8 cellular contexts compared by ENCODE assay signal in the genomic region with DNA sequence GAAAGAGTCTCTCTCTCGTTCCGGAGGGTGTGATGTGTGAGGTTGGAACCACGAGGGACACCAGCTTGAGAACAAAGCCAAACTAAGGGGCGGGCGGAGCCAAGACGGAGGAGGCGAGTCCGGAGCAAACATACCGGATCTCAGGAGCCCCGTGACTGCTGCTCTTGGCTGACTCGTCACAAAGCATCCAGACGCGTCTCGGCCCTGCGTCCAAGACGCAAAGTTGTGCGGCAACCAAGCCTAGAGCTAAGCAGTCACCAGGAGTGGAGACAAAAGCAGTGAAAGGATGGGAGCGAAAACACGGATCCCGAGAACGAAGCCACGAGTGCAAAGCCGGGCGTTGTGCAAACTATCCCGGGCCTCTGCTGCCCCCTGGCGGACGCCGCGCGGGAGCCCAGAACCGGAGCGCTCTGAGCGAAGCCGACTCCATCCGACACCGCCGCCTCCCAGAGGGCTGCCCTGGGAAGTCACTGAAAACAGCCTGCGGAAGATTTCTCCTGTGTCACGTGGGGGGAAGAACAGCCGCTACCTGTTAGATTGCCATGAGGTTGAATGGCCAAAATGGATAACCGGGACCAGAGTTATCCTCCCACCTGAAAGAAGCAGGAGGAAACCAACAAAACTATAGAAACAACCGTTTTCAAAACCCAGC. TPM values are rescaled to one million over a fixed set of nuclear protein-coding genes. Genes with fewer than 3 reads are reported as not detected.
DNase-seq lines count a peak whose midpoint lies in the region; ATAC-seq, FAIRE-seq and TF ChIP-seq lines count a peak whose summit lies in the region.

No MANE protein-coding gene starts in this region.

- H3K4me1 ChIP-seq in smooth muscle cell (ENCODE audit: low read depth): peaks cover 14% of the 10 kb centered on the region

- H3K9me3 Mint-ChIP-seq in WTC11 (no peaks in the 10 kb centered on the region), immature natural killer cell (peaks cover 0 to 2% (median 0%) of the 10 kb centered on the region in 6 donors)

- TF ChIP-seq CTCF in WTC11 (IDR thresholded peaks at IDR 0.05) (peak; percentile 96), bronchial epithelial cell (IDR thresholded peaks at IDR 0.05; ENCODE audit: insufficient read depth, low read length, severe bottlenecking) (peak; percentile 97), smooth muscle cell (IDR thresholded peaks at IDR 0.05; ENCODE audit: borderline replicate concordance, insufficient read depth, poor library complexity, severe bottlenecking) (peak; percentile 98)

- H3K27me3 Mint-ChIP-seq in WTC11 (ENCODE audit: low read depth) (peaks cover 57% of the 10 kb centered on the region), immature natural killer cell (ENCODE audit: low read depth in 3 of 3) (peaks cover 4 to 23% (median 12%) of the 10 kb centered on the region in 3 donors)

- H2AFZ ChIP-seq in smooth muscle cell (ENCODE audit: low read depth): peak overlapping the region; percentile 92

- H3K9me3 ChIP-seq in smooth muscle cell (replicated peaks; ENCODE audit: low read depth): no peaks in the 10 kb centered on the region

- no peaks in the 10 kb centered on the region for H4K20me1 ChIP-seq in smooth muscle cell (ENCODE audit: low read depth)

- H3K36me3 Mint-ChIP-seq in WTC11 (no peaks in the 10 kb centered on the region), immature natural killer cell (no peaks in the 10 kb centered on the region)

- H3K79me2 ChIP-seq in smooth muscle cell (ENCODE audit: low read depth): no peaks in the 10 kb centered on the region

- H3K4me3 Mint-ChIP-seq in WTC11 (peak overlapping the region; percentile 83), immature natural killer cell (peak overlapping the region; percentile 89 to 95 (median 93))

- 0 out of 2 replicates have a peak overlapping the region, but pooled peaks have one; percentile 79 for H3K27ac Mint-ChIP-seq in WTC11
- peak overlapping the region in 1 of 6 donors; percentile 81 for H3K27ac Mint-ChIP-seq in immature natural killer cell

- 2% methylated on average over 41 of the region's 42 CpGs for WGBS in smooth muscle cell (ENCODE audit: low lambda C conversion rate)

- H3K27me3 ChIP-seq in bronchial epithelial cell (ENCODE audit: control insufficient read depth, insufficient read depth, low read length) (peaks cover 3% of the 10 kb centered on the region), smooth muscle cell (ENCODE audit: low read depth) (no peaks in the 10 kb centered on the region)

- H3K9ac ChIP-seq in smooth muscle cell (ENCODE audit: low read depth): peak overlapping the region; percentile 32

- DNase-seq in NK-92 treated with Interleukin-12 subunit alpha and Interleukin-12 subunit beta, amount 100 ng/mL, for 24 hours (lab: John Stamatoyannopoulos, UW): peak; percentile 30
- DNase-seq in NK-92 (lab: John Stamatoyannopoulos, UW; ENCODE audit: unreplicated experiment) (no peak), NCI-H2107 (lab: John Stamatoyannopoulos, UW) (peak; percentile 46), WTC11 (ENCODE audit: low spot score) (peak; percentile 95), bronchial epithelial cell (ENCODE audit: low read depth) (peak; percentile 45), immature natural killer cell (peak; percentile 71 to 74 (median 71)), smooth muscle cell (lab: John Stamatoyannopoulos, UW; ENCODE audit: unreplicated experiment) (peak; percentile 86)

- CTCF ChIA-PET in WTC11 (lab: Charles Lee): interaction anchor here (0.8 to 4.8 kb wide), 22 partner anchors 10 to 1175 kb away, joined by 3 to 54 read pairs (median 7); partner anchors contain the start of genes DEPP1 and TMEM72

- peak overlapping the region; percentile 37 for H3K4me3 ChIP-seq in bronchial epithelial cell (ENCODE audit: low read depth, low read length)
- peak overlapping the region; percentile 61 for H3K4me3 ChIP-seq in smooth muscle cell

- H3K4me1 Mint-ChIP-seq in WTC11: peaks cover 37% of the 10 kb centered on the region
- peaks cover 14 to 16% of the 10 kb centered on the region in 2 donors for H3K4me1 Mint-ChIP-seq in immature natural killer cell

- peak overlapping the region; percentile 83 for H3K4me2 ChIP-seq in smooth muscle cell

- no peaks in the 10 kb centered on the region for H3F3A ChIP-seq in smooth muscle cell (ENCODE audit: low read depth)

- FAIRE-seq in bronchial epithelial cell (lab: Jason Lieb, UNC): no peak

- peak overlapping the region; percentile 51 for H3K27ac ChIP-seq in smooth muscle cell (ENCODE audit: low read depth)

- H3K36me3 ChIP-seq in bronchial epithelial cell (ENCODE audit: control insufficient read depth, insufficient read depth, low read length) (no peaks in the 10 kb centered on the region), smooth muscle cell (ENCODE audit: low read depth) (no peaks in the 10 kb centered on the region)

- ATAC-seq in HG03025 (IDR thresholded peaks at IDR 0.05; ENCODE audit: low FRiP score, unreplicated experiment) (peak; percentile 75), WTC11 (peak; percentile 92)

- POLR2A ChIA-PET in WTC11 (lab: Charles Lee): no interaction called here

TF ChIP-seq in WTC11, 78 proteins besides CTCF, POLR2A, EP300 and RAD21 (continues in another document):
- TF ChIP-seq, protein P1, sequence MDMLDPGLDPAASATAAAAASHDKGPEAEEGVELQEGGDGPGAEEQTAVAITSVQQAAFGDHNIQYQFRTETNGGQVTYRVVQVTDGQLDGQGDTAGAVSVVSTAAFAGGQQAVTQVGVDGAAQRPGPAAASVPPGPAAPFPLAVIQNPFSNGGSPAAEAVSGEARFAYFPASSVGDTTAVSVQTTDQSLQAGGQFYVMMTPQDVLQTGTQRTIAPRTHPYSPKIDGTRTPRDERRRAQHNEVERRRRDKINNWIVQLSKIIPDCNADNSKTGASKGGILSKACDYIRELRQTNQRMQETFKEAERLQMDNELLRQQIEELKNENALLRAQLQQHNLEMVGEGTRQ (CRISPR knock-in tag; IDR thresholded peaks at IDR 0.05): peak; percentile 91
- TF ChIP-seq ZNF512 (CRISPR knock-in tag; IDR thresholded peaks at IDR 0.05; ENCODE audit: borderline replicate concordance) (0 out of 2 replicates have a peak, but pooled peaks have one; percentile 30), PRDM15 (CRISPR knock-in tag; IDR thresholded peaks at IDR 0.05) (peak; percentile 72)
- TF ChIP-seq, protein P2, sequence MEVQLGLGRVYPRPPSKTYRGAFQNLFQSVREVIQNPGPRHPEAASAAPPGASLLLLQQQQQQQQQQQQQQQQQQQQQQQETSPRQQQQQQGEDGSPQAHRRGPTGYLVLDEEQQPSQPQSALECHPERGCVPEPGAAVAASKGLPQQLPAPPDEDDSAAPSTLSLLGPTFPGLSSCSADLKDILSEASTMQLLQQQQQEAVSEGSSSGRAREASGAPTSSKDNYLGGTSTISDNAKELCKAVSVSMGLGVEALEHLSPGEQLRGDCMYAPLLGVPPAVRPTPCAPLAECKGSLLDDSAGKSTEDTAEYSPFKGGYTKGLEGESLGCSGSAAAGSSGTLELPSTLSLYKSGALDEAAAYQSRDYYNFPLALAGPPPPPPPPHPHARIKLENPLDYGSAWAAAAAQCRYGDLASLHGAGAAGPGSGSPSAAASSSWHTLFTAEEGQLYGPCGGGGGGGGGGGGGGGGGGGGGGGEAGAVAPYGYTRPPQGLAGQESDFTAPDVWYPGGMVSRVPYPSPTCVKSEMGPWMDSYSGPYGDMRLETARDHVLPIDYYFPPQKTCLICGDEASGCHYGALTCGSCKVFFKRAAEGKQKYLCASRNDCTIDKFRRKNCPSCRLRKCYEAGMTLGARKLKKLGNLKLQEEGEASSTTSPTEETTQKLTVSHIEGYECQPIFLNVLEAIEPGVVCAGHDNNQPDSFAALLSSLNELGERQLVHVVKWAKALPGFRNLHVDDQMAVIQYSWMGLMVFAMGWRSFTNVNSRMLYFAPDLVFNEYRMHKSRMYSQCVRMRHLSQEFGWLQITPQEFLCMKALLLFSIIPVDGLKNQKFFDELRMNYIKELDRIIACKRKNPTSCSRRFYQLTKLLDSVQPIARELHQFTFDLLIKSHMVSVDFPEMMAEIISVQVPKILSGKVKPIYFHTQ (CRISPR knock-in tag; IDR thresholded peaks at IDR 0.05): no peak

RNA-seq across cellular contexts. Expression of gene TMEM72, which starts 46.4 kb away (rescaled TPM):
- 0.11 TPM in 1 of 3 replicates, not detected in the others for total RNA-seq in WTC11 (2021)
- total RNA-seq in bronchial epithelial cell: not detected in 2 replicates
- polyA plus RNA-seq in immature natural killer cell: not detected
- not detected in 2 replicates for total RNA-seq in smooth muscle cell
- polyA plus RNA-seq in smooth muscle cell: not detected in 2 replicates
